In genomic region chr4:40563401-40563800, GRCh38 we compare ENCODE assay signal across 17 cellular contexts.
DNase-seq lines count a peak whose midpoint lies in the region; ATAC-seq and TF ChIP-seq lines count a peak whose summit lies in the region.
"Had no signal": no experiment of that assay in that cellular context is flagged by ENCODE, and none has a peak within 500 bp of the region (broad histone marks: within the 10 kb centered on the region; RNA-seq: fewer than 3 reads in every experiment).

No MANE protein-coding gene starts in this region.

- CTCF ChIA-PET in PC-3 (lab: Charles Lee) = no interaction called here
- CTCF ChIA-PET in activated CD4-positive, alpha-beta memory T cell treated with anti-CD3 and anti-CD28 coated beads for 36 hours (lab: Charles Lee) = no interaction called here

- peaks cover 43% of the 10 kb centered on the region for H3K4me1 Mint-ChIP-seq in HFFc6 (ENCODE audit: low read depth)
- H3K4me1 Mint-ChIP-seq in activated CD4-positive, alpha-beta memory T cell treated with anti-CD3 and anti-CD28 coated beads for 36 hours (ENCODE audit: low read depth) = peaks cover 8% of the 10 kb centered on the region
- H3K4me1 Mint-ChIP-seq: T-cell had no signal

- H4K20me1 ChIP-seq in PC-3 (ENCODE audit: low read length) = no peaks in the 10 kb centered on the region

- no peaks in the 10 kb centered on the region for H3K79me2 ChIP-seq in PC-3 (ENCODE audit: low read length)

- H3K9me3 ChIP-seq in PC-3 (ENCODE audit: low read length) (no peaks in the 10 kb centered on the region), thyroid gland (no peaks in the 10 kb centered on the region)

- no peaks in the 10 kb centered on the region for H3K9me2 ChIP-seq in PC-3 (replicated peaks; ENCODE audit: low read length)

- no peak for TF ChIP-seq POLR2A in thyroid gland (IDR thresholded peaks at IDR 0.05)

- H3K9ac ChIP-seq in PC-3 (ENCODE audit: low read length) = no peak overlapping the region

- H3K4me3 ChIP-seq in PC-3 (ENCODE audit: low read length) (no peak overlapping the region), thyroid gland (replicated peaks in 1 of 3) (no peak overlapping the region)

- H3K36me3 Mint-ChIP-seq in HFFc6 (ENCODE audit: low read depth) = no peaks in the 10 kb centered on the region
- H3K36me3 Mint-ChIP-seq in activated CD4-positive, alpha-beta memory T cell treated with anti-CD3 and anti-CD28 coated beads for 36 hours = no peaks in the 10 kb centered on the region
- H3K36me3 Mint-ChIP-seq: activated naive CD8-positive, alpha-beta T cell; CD8-positive, alpha-beta T cell; T-cell had no signal

- intact Hi-C loops in PC-3 (cut with micrococcal nuclease) (no loop called here), thyroid gland (cut with DNase I) (loop anchor here (10.0 kb wide), 1 partner anchor 61 kb away; the partner anchor contains the start of gene RBM47)
- intact Hi-C loops in activated CD4-positive, alpha-beta memory T cell treated with anti-CD3 and anti-CD28 coated beads for 36 hours (cut with micrococcal nuclease) = no loop called here

- H3K4me1 ChIP-seq in PC-3 (ENCODE audit: insufficient read depth, low read length) (peaks cover 25% of the 10 kb centered on the region), thyroid gland (peaks cover 39 to 61% of the 10 kb centered on the region in 2 donors)

- POLR2A ChIA-PET in PC-3 (lab: Charles Lee; ENCODE audit: unreplicated experiment) = no interaction called here
- POLR2A ChIA-PET in activated CD4-positive, alpha-beta memory T cell treated with anti-CD3 and anti-CD28 coated beads for 36 hours (lab: Charles Lee) = interaction anchor here (0.6 kb wide), 1 partner anchor 9 kb away, joined by 4 read pairs; no protein-coding TSS in a partner anchor

- peak overlapping the region; percentile 8; the same call in 1 of the 2 replicates for H3K27ac ChIP-seq in PC-3 (ENCODE audit: low read length)
- H3K27ac ChIP-seq in epithelial cell of prostate = peak overlapping the region; percentile 11
- H3K27ac ChIP-seq in thyroid gland = peak overlapping the region; percentile 12 to 81 (median 43)

- H3K36me3 ChIP-seq in PC-3 (ENCODE audit: low read depth, low read length) (no peaks in the 10 kb centered on the region), thyroid gland (no peaks in the 10 kb centered on the region)

- no peak overlapping the region for H2AFZ ChIP-seq in PC-3 (ENCODE audit: low read length)

- no peaks in the 10 kb centered on the region for H3F3A ChIP-seq in PC-3 (ENCODE audit: low read length, unreplicated experiment)

- H3K27ac Mint-ChIP-seq in HFFc6 = peak overlapping the region; percentile 66
- no peak overlapping the region for H3K27ac Mint-ChIP-seq in activated CD4-positive, alpha-beta memory T cell treated with anti-CD3 and anti-CD28 coated beads for 36 hours
- H3K27ac Mint-ChIP-seq: activated naive CD8-positive, alpha-beta T cell; CD8-positive, alpha-beta T cell; T-cell had no signal

- BruUV-seq in PC-3 (replicated peaks; lab: Mats Ljungman, UMichigan) = no TSS peak

- H3K27me3 Mint-ChIP-seq in HFFc6 (ENCODE audit: insufficient read depth) = no peaks in the 10 kb centered on the region; the same call in 1 of the 2 replicates
- H3K27me3 Mint-ChIP-seq in activated CD4-positive, alpha-beta memory T cell treated with anti-CD3 and anti-CD28 coated beads for 36 hours = peaks cover 3% of the 10 kb centered on the region
- H3K27me3 Mint-ChIP-seq: activated naive CD8-positive, alpha-beta T cell had no signal

- no peaks in the 10 kb centered on the region for H3K27me3 ChIP-seq in PC-3 (ENCODE audit: low read length)
- no peaks in the 10 kb centered on the region for H3K27me3 ChIP-seq in thyroid gland

- H3K4me3 Mint-ChIP-seq in HFFc6 = peak overlapping the region; percentile 59
- no peak overlapping the region for H3K4me3 Mint-ChIP-seq in activated CD4-positive, alpha-beta memory T cell treated with anti-CD3 and anti-CD28 coated beads for 36 hours
- H3K4me3 Mint-ChIP-seq: activated naive CD8-positive, alpha-beta T cell; CD8-positive, alpha-beta T cell; T-cell had no signal

- ATAC-seq in PC-3 (no peak), GM21390 (IDR thresholded peaks at IDR 0.05; ENCODE audit: unreplicated experiment) (no peak)
- ATAC-seq: activated CD4-positive, CD25-positive, alpha-beta regulatory T cell treated with anti-CD3 and anti-CD28 coated beads, Interleukin-2, amount 50 U/mL, for 24 hours; CD8-positive, alpha-beta T cell; T-cell had no signal

- TF ChIP-seq CTCF in HFFc6 (IDR thresholded peaks at IDR 0.05) (no peak), PC-3 (conservative IDR thresholded peaks at IDR 0.05; ENCODE audit: low read depth, low read length) (no peak), thyroid gland (IDR thresholded peaks at IDR 0.05) (no peak)

- WGBS in thyroid gland, 2 donors = 87 to 88% methylated on average over 4 of the region's 4 CpGs

- no peaks in the 10 kb centered on the region for H3K9me3 Mint-ChIP-seq in HFFc6
- no peaks in the 10 kb centered on the region for H3K9me3 Mint-ChIP-seq in activated CD4-positive, alpha-beta memory T cell treated with anti-CD3 and anti-CD28 coated beads for 36 hours
- H3K9me3 Mint-ChIP-seq: CD8-positive, alpha-beta T cell; T-cell had no signal

- no peak overlapping the region; the same call in 1 of the 2 replicates for H3K4me2 ChIP-seq in PC-3 (ENCODE audit: low read length)

- DNase-seq in HFFc6 (no peak), PC-3 (no peak), epithelial cell of prostate (ENCODE audit: low read depth, low spot score) (no peak), thyroid gland (no peak), NCI-H1092 treated with DMSO at 0.1 percent for 48 hours (lab: John Stamatoyannopoulos, UW) (no peak)
- no peak for DNase-seq in activated CD4-positive, alpha-beta memory T cell treated with anti-CD3 and anti-CD28 coated beads for 36 hours
- DNase-seq: CD8-positive, alpha-beta T cell; glutamatergic neuron; islet precursor cell; NCI-H1105; OCI-M1; posterior cingulate gyrus; stimulated activated CD4-positive, alpha-beta T cell treated with anti-CD3 and anti-CD28 coated beads, Interleukin-12 subunit alpha, Interleukin-12 subunit beta, amount 100 ng/mL, for 4 hours had no signal
